8 cellular contexts compared by ENCODE assay signal in genomic region chr20:40689100-40689942, GRCh38. TPM values are rescaled to one million over a fixed set of nuclear protein-coding genes. Genes with fewer than 3 reads are reported as not detected.
A peak's percentile ranks its signal among the peaks of the same experiment; 100 is the strongest.
DNase-seq lines count a peak whose midpoint lies in the region; ATAC-seq and TF ChIP-seq lines count a peak whose summit lies in the region.

Gene MAFB, minus strand, starts transcription at chr20:40689236. Its CDS starts 386 bp downstream, at chr20:40688850.

- peak within 1 kb of the TSS; percentile 57 for H3K4me3 Mint-ChIP-seq in activated naive CD8-positive, alpha-beta T cell treated with anti-CD3 and anti-CD28 coated beads, Interleukin-2, amount 50 U/mL, for 24 hours
- peak within 1 kb of the TSS; percentile 96 for H3K4me3 Mint-ChIP-seq in type B pancreatic cell

- peaks cover 81% of the 10 kb centered on the region for H3K27me3 Mint-ChIP-seq in activated naive CD8-positive, alpha-beta T cell treated with anti-CD3 and anti-CD28 coated beads, Interleukin-2, amount 50 U/mL, for 24 hours
- H3K27me3 Mint-ChIP-seq in type B pancreatic cell = peaks cover 82% of the 10 kb centered on the region

- H3K27ac Mint-ChIP-seq in activated naive CD8-positive, alpha-beta T cell treated with anti-CD3 and anti-CD28 coated beads, Interleukin-2, amount 50 U/mL, for 24 hours = no peak within 1 kb of the TSS
- H3K27ac Mint-ChIP-seq in type B pancreatic cell = peak within 1 kb of the TSS; percentile 97

- peak; percentile 58 for DNase-seq in SIG-M5 treated with dmso at 0.1 percent for 504 hours (lab: John Stamatoyannopoulos, UW; ENCODE audit: unreplicated experiment)
- DNase-seq in SIG-M5 (lab: John Stamatoyannopoulos, UW) = no peak
- DNase-seq in NCI-H510A treated with DMSO at 0.1 percent for 48 hours (lab: John Stamatoyannopoulos, UW) = peak; percentile 77
- peak; percentile 58 for DNase-seq in activated naive CD8-positive, alpha-beta T cell treated with anti-CD3 and anti-CD28 coated beads, Interleukin-2, amount 50 U/mL, for 24 hours
- DNase-seq in head of caudate nucleus = peak; percentile 90 to 99 (median 96)
- DNase-seq in non-pigmented ciliary epithelial cell (ENCODE audit: low read depth) = peak; percentile 61
- peak; percentile 97 for DNase-seq in type B pancreatic cell (ENCODE audit: extremely low spot score, unreplicated experiment)

- peak; percentile 42 for ATAC-seq in HG02938 (IDR thresholded peaks at IDR 0.05; ENCODE audit: unreplicated experiment)
- peak; percentile 66 for ATAC-seq in activated naive CD8-positive, alpha-beta T cell treated with anti-CD3 and anti-CD28 coated beads, Interleukin-2, amount 50 U/mL, for 24 hours

- peaks cover 11% of the 10 kb centered on the region for H3K4me1 Mint-ChIP-seq in activated naive CD8-positive, alpha-beta T cell treated with anti-CD3 and anti-CD28 coated beads, Interleukin-2, amount 50 U/mL, for 24 hours
- peaks cover 19% of the 10 kb centered on the region for H3K4me1 Mint-ChIP-seq in type B pancreatic cell (ENCODE audit: unreplicated experiment)

- intact Hi-C loops in head of caudate nucleus (cut with DNase I) = loop anchor here (10.0 kb wide), 2 partner anchors 105 to 525 kb away; no protein-coding TSS in a partner anchor

- TF ChIP-seq CTCF in type B pancreatic cell (conservative IDR thresholded peaks at IDR 0.05) = no peak

- H3K36me3 Mint-ChIP-seq in activated naive CD8-positive, alpha-beta T cell treated with anti-CD3 and anti-CD28 coated beads, Interleukin-2, amount 50 U/mL, for 24 hours (ENCODE audit: low read depth) = no peaks in the 10 kb centered on the region
- H3K36me3 Mint-ChIP-seq in type B pancreatic cell = peaks cover 31% of the 10 kb centered on the region

- H3K9me3 Mint-ChIP-seq in activated naive CD8-positive, alpha-beta T cell treated with anti-CD3 and anti-CD28 coated beads, Interleukin-2, amount 50 U/mL, for 24 hours = no peaks in the 10 kb centered on the region
- no peaks in the 10 kb centered on the region for H3K9me3 Mint-ChIP-seq in type B pancreatic cell

RNA-seq across cellular contexts. Expression of gene MAFB, which starts in this region (rescaled TPM):
- 104 and 114 TPM in 2 replicates for total RNA-seq in type B pancreatic cell (ENCODE audit: low replicate concordance)
